ENCODE assay signal across 1 cellular context in genomic region chr19:5892772-5893275, GRCh38.
TF ChIP-seq lines count a peak whose summit lies in the region.

No MANE protein-coding gene starts in this region.

TF ChIP-seq in H1, 55 proteins besides CTCF, POLR2A, EP300 and RAD21:
- no peak for TF ChIP-seq FOSL1 (IDR thresholded peaks at IDR 0.05; ENCODE audit: insufficient read depth, low read depth, low read length)
- no peak for TF ChIP-seq SP4 (IDR thresholded peaks at IDR 0.05; ENCODE audit: low read length)
- TF ChIP-seq KDM1A (IDR thresholded peaks at IDR 0.05; ENCODE audit: borderline replicate concordance, low read length) = 0 out of 2 replicates have a peak, but pooled peaks have one; percentile 29
